ENCODE assay signal across 21 cellular contexts in genomic region chr6:121485359-121485809, GRCh38. TPM values are rescaled to one million over a fixed set of nuclear protein-coding genes. Genes with fewer than 3 reads are reported as not detected.
DNase-seq lines count a peak whose midpoint lies in the region; ATAC-seq, FAIRE-seq and TF ChIP-seq lines count a peak whose summit lies in the region.
"Had no signal": no experiment of that assay in that cellular context is flagged by ENCODE, and none has a peak within 500 bp of the region (broad histone marks: within the 10 kb centered on the region; RNA-seq: fewer than 3 reads in every experiment).

No MANE protein-coding gene starts in this region.

- ATAC-seq in sciatic nerve, result no peak
- ATAC-seq: stimulated activated memory B cell treated with anti-CD40 and anti-IgM and Interleukin-4, amounts not matched to agents 10 μg/mL and 1 μg/mL and 100 μg/mL, for 72 hours; upper lobe of right lung had no signal

- no peak for TF ChIP-seq CTCF in AG09309 (IDR thresholded peaks at IDR 0.05; ENCODE audit: control insufficient read depth, insufficient read depth, low read depth, low read length, missing control alignments)
- TF ChIP-seq CTCF in bronchial epithelial cell (IDR thresholded peaks at IDR 0.05; ENCODE audit: insufficient read depth, low read length, severe bottlenecking), result no peak

- H3K36me3 ChIP-seq in bronchial epithelial cell (ENCODE audit: control insufficient read depth, insufficient read depth, low read length), result no peaks in the 10 kb centered on the region
- H3K36me3 ChIP-seq: upper lobe of right lung, WERI-Rb-1 had no signal

- no peaks in the 10 kb centered on the region for H3K27me3 ChIP-seq in bronchial epithelial cell (ENCODE audit: control insufficient read depth, insufficient read depth, low read length)
- H3K27me3 ChIP-seq: upper lobe of right lung had no signal

- intact Hi-C loops in sciatic nerve (cut with DNase I), result no loop called here

- DNase-seq in AG09309 (ENCODE audit: low read depth), result peak; percentile 63
- peak; percentile 15 for DNase-seq in HPDE6-E6E7 (ENCODE audit: extremely low spot score)
- peak; percentile 94 for DNase-seq in bronchial epithelial cell (ENCODE audit: low read depth)
- peak; percentile 73 for DNase-seq in iris pigment epithelial cell (ENCODE audit: low read depth)
- DNase-seq in sciatic nerve (ENCODE audit: low spot score), result no peak
- DNase-seq in SKM-1 treated with dmso at 0.1 percent for 144 hours (lab: John Stamatoyannopoulos, UW; ENCODE audit: unreplicated experiment), result no peak
- no peak for DNase-seq in activated CD4-positive, alpha-beta T cell treated with anti-CD3 and anti-CD28 coated beads, Interleukin-2, amount 50 U/mL, for 48 hours
- no peak for DNase-seq in GM19239 (ENCODE audit: insufficient read length, low spot score)
- DNase-seq: activated CD8-positive, alpha-beta memory T cell treated with anti-CD3 and anti-CD28 coated beads for 24 hours; anterior cingulate cortex; DMS 273 treated with DMSO at 0.1 percent for 48 hours; H9; KG1; NCI-H1436; NCI-H510A treated with DMSO at 0.1 percent for 48 hours; PC-9; SW 1271; upper lobe of right lung; WERI-Rb-1 had no signal

- H3K4me3 ChIP-seq in AG09309 (ENCODE audit: control insufficient read depth, low read depth, low read length), result no peak overlapping the region
- H3K4me3 ChIP-seq in bronchial epithelial cell (ENCODE audit: low read depth, low read length), result no peak overlapping the region
- H3K4me3 ChIP-seq: PC-9, upper lobe of right lung had no signal

- FAIRE-seq in bronchial epithelial cell (lab: Jason Lieb, UNC) (no peak), GM19239 (lab: Jason Lieb, UNC) (no peak)
- FAIRE-seq: frontal cortex had no signal

RNA-seq across cellular contexts. Expression of gene GJA1, which starts 49.9 kb away (rescaled TPM):
- total RNA-seq in bronchial epithelial cell (118 and 127 TPM in 2 replicates), sciatic nerve (80.5 TPM)

Comparison
In these comparisons a context has a peak if more than half of its experiments do, and no peak if none do; other contexts are left out.
1. DNase-seq: peak in AG09309 (single experiment), HPDE6-E6E7 (single experiment), bronchial epithelial cell (single experiment) and iris pigment epithelial cell (single experiment); none in sciatic nerve (single experiment), SKM-1 treated with dmso at 0.1 percent for 144 hours (single experiment), activated CD4-positive, alpha-beta T cell treated with anti-CD3 and anti-CD28 coated beads, Interleukin-2, amount 50 U/mL, for 48 hours (0 of 2) and GM19239 (single experiment).